In the genomic region with DNA sequence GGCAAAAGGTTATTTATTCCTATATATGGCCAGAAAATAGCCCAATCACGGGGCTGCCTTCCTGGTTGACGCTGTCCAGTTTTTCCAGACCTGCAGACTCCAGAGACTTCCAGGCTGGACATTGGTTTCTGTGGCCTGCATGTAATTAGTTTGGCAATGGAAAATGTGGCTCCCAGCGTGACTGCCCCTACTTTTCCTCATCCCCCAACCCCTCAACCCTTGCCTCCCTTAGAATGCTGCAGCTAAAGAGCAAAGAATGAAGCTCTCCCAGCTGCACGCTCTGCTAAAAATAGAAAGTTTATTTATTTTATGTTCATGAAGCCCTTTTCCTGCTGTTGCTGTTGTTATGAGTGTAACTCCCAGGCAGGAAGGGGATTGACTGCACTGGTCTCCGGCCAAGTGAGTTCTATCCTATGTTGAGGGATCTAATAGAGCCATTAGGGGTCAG, we compare ENCODE assay signal across 14 cellular contexts. TPM values are rescaled to one million over a fixed set of nuclear protein-coding genes. Genes with fewer than 3 reads are reported as not detected.
DNase-seq lines count a peak whose midpoint lies in the region; ATAC-seq lines count a peak whose summit lies in the region.
"Had no signal": no experiment of that assay in that cellular context is flagged by ENCODE, and none has a peak within 500 bp of the region (broad histone marks: within the 10 kb centered on the region; RNA-seq: fewer than 3 reads in every experiment).

No MANE protein-coding gene starts in this region.

- no peaks in the 10 kb centered on the region for H3K9me3 Mint-ChIP-seq in naive B cell
- H3K9me3 Mint-ChIP-seq: activated T-helper 2 cell treated with anti-CD3 and anti-CD28 coated beads, Interferon-gamma antibody, Interleukin-2, Interleukin-4, amounts not matched to agents 10 μg/mL and 5 μg/mL and 100 μg/mL, durations not matched to agents 14 hours and 24 hours and 36 hours had no signal

- WGBS in urinary bladder: 13% methylated on average over 5 of the region's 5 CpGs

- no peaks in the 10 kb centered on the region for H3K36me3 Mint-ChIP-seq in naive B cell

- no peaks in the 10 kb centered on the region for H3K4me1 ChIP-seq in urinary bladder (ENCODE audit: insufficient read depth)

- H3K36me3 ChIP-seq in urinary bladder (ENCODE audit: insufficient read depth): no peaks in the 10 kb centered on the region

- ATAC-seq in naive B cell (ENCODE audit: low read depth in 2 of 2) (no peak), GM19463 (IDR thresholded peaks at IDR 0.05; ENCODE audit: unreplicated experiment) (no peak)

- H3K27ac ChIP-seq in urinary bladder (ENCODE audit: low read depth): peak overlapping the region; percentile 64
- H3K27ac ChIP-seq: SK-N-MC had no signal

- peak overlapping the region in 3 of 6 donors; percentile 34 to 84 (median 42) for H3K27ac Mint-ChIP-seq in naive B cell
- H3K27ac Mint-ChIP-seq: activated T-helper 2 cell treated with anti-CD3 and anti-CD28 coated beads, Interferon-gamma antibody, Interleukin-2, Interleukin-4, amounts not matched to agents 10 μg/mL and 5 μg/mL and 100 μg/mL, durations not matched to agents 14 hours and 24 hours and 36 hours had no signal

- peak overlapping the region in 6 of 8 donors; percentile 26 to 88 (median 48) for H3K4me3 Mint-ChIP-seq in naive B cell

- H3K4me3 ChIP-seq in urinary bladder (ENCODE audit: low read depth, low read length): no peak overlapping the region
- H3K4me3 ChIP-seq: SK-N-MC had no signal

- H3K4me1 Mint-ChIP-seq in naive B cell: peaks cover 64 to 95% (median 90%) of the 10 kb centered on the region in 3 donors

- no peaks in the 10 kb centered on the region for H3K27me3 Mint-ChIP-seq in naive B cell

- DNase-seq in NCI-H345 (lab: John Stamatoyannopoulos, UW) (peak; percentile 45), NCI-H345 treated with DMSO at 0.1 percent for 48 hours (lab: John Stamatoyannopoulos, UW; ENCODE audit: unreplicated experiment) (no peak), fibroblast of peridontal ligament (ENCODE audit: extremely low read depth) (peak; percentile 7), naive B cell (no peak), AG08395 (ENCODE audit: low spot score) (no peak)
- no peak for DNase-seq in activated naive CD4-positive, alpha-beta T cell treated with anti-CD3 and anti-CD28 coated beads, Interleukin-2, amount 50 U/mL, for 16 hours
- DNase-seq: activated CD4-positive, CD25-positive, alpha-beta regulatory T cell; DMS79 treated with DMSO at 0.1 percent for 48 hours; NCI-H524; stimulated activated CD4-positive, alpha-beta T cell treated with anti-CD3 and anti-CD28 coated beads, Interleukin-15, amount 100 ng/mL, for 24 hours had no signal

RNA-seq across cellular contexts. Expression of gene KIAA0040, which starts 8.5 kb away (rescaled TPM):
- polyA plus RNA-seq in naive B cell (ENCODE audit: low read depth in 6 of 6) (100 to 1,000 TPM in 5 of 6 donors, 10 to 100 TPM in 1; 97.1 to 182 (median 140) TPM), urinary bladder (22.0 TPM)
- 9.3 TPM for total RNA-seq in urinary bladder

Comparison
In these comparisons a context has a peak if more than half of its experiments do, and no peak if none do; other contexts are left out.
1. DNase-seq: peak in NCI-H345 (single experiment) and fibroblast of peridontal ligament (single experiment); none in NCI-H345 treated with DMSO at 0.1 percent for 48 hours (single experiment), naive B cell (single experiment), AG08395 (single experiment) and activated naive CD4-positive, alpha-beta T cell treated with anti-CD3 and anti-CD28 coated beads, Interleukin-2, amount 50 U/mL, for 16 hours (single experiment).